9 cellular contexts compared by ENCODE assay signal in the genomic region with DNA sequence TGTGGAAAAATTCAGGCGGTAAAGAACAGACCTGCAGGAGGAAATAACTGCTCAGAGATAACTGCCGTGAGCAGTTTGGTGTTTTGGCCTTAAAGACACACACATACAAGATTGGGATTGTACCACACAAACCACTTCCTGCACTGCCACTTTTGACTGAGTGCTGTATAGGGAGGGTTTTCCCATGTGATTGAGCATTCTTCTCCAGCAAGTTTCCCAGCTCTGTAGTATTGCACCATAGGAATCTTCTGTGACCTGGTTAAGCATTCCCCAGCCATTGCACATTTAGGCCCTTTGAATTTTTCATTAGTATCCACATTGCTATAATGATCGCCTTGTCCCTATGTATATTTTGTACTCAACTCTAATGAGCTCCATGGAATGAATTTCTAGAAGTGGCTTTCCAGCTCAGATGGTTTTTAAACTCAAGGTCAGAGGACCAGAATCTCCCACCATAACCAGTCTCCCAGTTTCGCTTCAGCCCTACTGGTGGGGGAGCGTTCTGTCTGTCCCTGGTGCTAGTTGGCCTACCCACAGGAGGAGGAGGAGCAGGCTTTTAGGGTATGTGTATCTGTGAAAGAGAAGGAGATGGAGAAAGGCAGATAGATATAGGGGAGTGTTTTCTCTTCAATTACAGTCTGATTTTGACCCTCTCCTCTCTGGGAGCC. TPM values are rescaled to one million over a fixed set of nuclear protein-coding genes. Genes with fewer than 3 reads are reported as not detected.
DNase-seq lines count a peak whose midpoint lies in the region; ATAC-seq and TF ChIP-seq lines count a peak whose summit lies in the region.
"Had no signal": no experiment of that assay in that cellular context is flagged by ENCODE, and none has a peak within 500 bp of the region (broad histone marks: within the 10 kb centered on the region; RNA-seq: fewer than 3 reads in every experiment).

No MANE protein-coding gene starts in this region.

- H3K36me3 ChIP-seq in lower lobe of right lung = no peaks in the 10 kb centered on the region

- H3K36me3 Mint-ChIP-seq in IgD-negative memory B cell = peaks cover 3% of the 10 kb centered on the region
- peaks cover 44 to 48% of the 10 kb centered on the region in 2 donors for H3K36me3 Mint-ChIP-seq in activated naive CD4-positive, alpha-beta T cell treated with anti-CD3 and anti-CD28 coated beads, Interleukin-2, amount 50 U/mL, for 72 hours

- peak overlapping the region; percentile 74 to 92 (median 81) for H3K27ac Mint-ChIP-seq in IgD-negative memory B cell
- H3K27ac Mint-ChIP-seq in activated naive CD4-positive, alpha-beta T cell treated with anti-CD3 and anti-CD28 coated beads, Interleukin-2, amount 50 U/mL, for 72 hours = peak overlapping the region; percentile 97 to 99

- peak overlapping the region; percentile 21 for H3K27ac ChIP-seq in lower lobe of right lung
- H3K27ac ChIP-seq: C4-2B had no signal

- H3K4me3 ChIP-seq in lower lobe of right lung = no peak overlapping the region

- no peaks in the 10 kb centered on the region for H3K9me3 ChIP-seq in lower lobe of right lung

- ATAC-seq in activated naive CD4-positive, alpha-beta T cell treated with anti-CD3 and anti-CD28 coated beads, Interleukin-2, amount 50 U/mL, for 72 hours = peak; percentile 58 to 71
- ATAC-seq in lower lobe of right lung = peak; percentile 76 to 78
- no peak for ATAC-seq in GM21526 (IDR thresholded peaks at IDR 0.05; ENCODE audit: low FRiP score, unreplicated experiment)

- peak overlapping the region; percentile 41 to 83 (median 66) for H3K4me3 Mint-ChIP-seq in IgD-negative memory B cell

- peaks cover 67 to 82% (median 81%) of the 10 kb centered on the region in 3 donors for H3K4me1 Mint-ChIP-seq in IgD-negative memory B cell

- H3K4me1 ChIP-seq in lower lobe of right lung = peaks cover 88% of the 10 kb centered on the region

- intact Hi-C loops in lower lobe of right lung (cut with DNase I) = no loop called here

- H3K27me3 Mint-ChIP-seq in IgD-negative memory B cell = peaks cover 2% of the 10 kb centered on the region

- peak; percentile 44 to 52 for DNase-seq in activated CD4-positive, alpha-beta T cell treated with anti-CD3 and anti-CD28 coated beads for 4 hours
- no peak for DNase-seq in activated CD4-positive, alpha-beta T cell treated with anti-CD3 and anti-CD28 coated beads for 1 hour
- no peak for DNase-seq in activated naive CD4-positive, alpha-beta T cell treated with anti-CD3 and anti-CD28 coated beads, Interleukin-2, amount 50 U/mL, for 72 hours (ENCODE audit: low spot score in 2 of 2)
- DNase-seq in lower lobe of right lung (no peak), NCI-H524 (lab: John Stamatoyannopoulos, UW) (no peak), NCI-H2029 (lab: John Stamatoyannopoulos, UW) (no peak)

- H3K9me3 Mint-ChIP-seq in IgD-negative memory B cell = no peaks in the 10 kb centered on the region
- H3K9me3 Mint-ChIP-seq in activated naive CD4-positive, alpha-beta T cell treated with anti-CD3 and anti-CD28 coated beads, Interleukin-2, amount 50 U/mL, for 72 hours = no peaks in the 10 kb centered on the region

- no peak for TF ChIP-seq CTCF in lower lobe of right lung (IDR thresholded peaks at IDR 0.05)

- H3K27me3 ChIP-seq in lower lobe of right lung (ENCODE audit: low read depth) = no peaks in the 10 kb centered on the region

RNA-seq across cellular contexts. Expression of a gene that starts 9.3 kb away (rescaled TPM):
- polyA plus RNA-seq in IgD-negative memory B cell = 544 TPM
- total RNA-seq in activated naive CD4-positive, alpha-beta T cell treated with anti-CD3 and anti-CD28 coated beads, Interleukin-2, amount 50 U/mL, for 72 hours = 100 to 1,000 TPM; 270 to 324 TPM
- total RNA-seq in lower lobe of right lung = 129 TPM

Comparison
In these comparisons a context has a peak if more than half of its experiments do, and no peak if none do; other contexts are left out.
1. DNase-seq: peak in activated CD4-positive, alpha-beta T cell treated with anti-CD3 and anti-CD28 coated beads for 4 hours (2 of 2); none in activated CD4-positive, alpha-beta T cell treated with anti-CD3 and anti-CD28 coated beads for 1 hour (single experiment), activated naive CD4-positive, alpha-beta T cell treated with anti-CD3 and anti-CD28 coated beads, Interleukin-2, amount 50 U/mL, for 72 hours (0 of 2), lower lobe of right lung (single experiment), NCI-H524 (0 of 2) and NCI-H2029 (single experiment).